In the genomic region with DNA sequence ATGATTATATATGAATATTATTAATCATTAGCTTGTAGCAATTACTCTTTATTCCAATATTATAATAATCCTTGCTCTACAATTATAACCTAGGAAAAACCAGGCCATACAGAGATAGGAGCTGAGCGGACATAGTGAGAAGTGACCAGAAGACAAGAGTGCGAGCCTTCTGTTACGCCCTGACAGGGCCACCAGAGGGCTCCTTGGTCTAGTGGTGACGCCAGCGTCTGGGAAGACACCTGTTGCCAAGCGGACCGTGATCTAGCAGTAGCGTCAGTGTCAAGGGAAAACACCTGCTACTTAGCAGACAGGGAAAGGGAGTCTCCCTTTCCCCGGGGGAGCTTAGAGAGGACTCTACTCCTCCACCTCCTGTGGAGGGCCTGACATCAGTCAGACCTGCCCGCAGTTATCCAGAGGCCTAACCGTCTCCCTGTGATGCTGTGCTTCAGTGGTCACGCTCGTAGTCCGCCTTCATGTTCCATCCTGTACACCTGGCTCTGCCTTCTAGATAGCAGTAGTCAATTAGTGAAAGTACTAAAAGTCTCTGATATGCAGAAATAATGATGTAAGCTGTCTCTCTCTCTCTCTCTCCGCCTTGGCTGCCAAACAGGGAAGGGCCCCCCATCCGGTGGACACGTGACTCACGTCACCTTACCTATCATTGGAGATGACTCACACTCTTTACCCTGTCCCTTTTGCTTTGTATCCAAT, we compare ENCODE assay signal across 7 cellular contexts. TPM values are rescaled to one million over a fixed set of nuclear protein-coding genes. Genes with fewer than 3 reads are reported as not detected.
DNase-seq lines count a peak whose midpoint lies in the region; ATAC-seq and TF ChIP-seq lines count a peak whose summit lies in the region.
"Not testable (repeated sequence)": the region's sequence is repeated elsewhere in the genome, so short reads cannot be mapped to it uniquely, and the experiment has no call there.
"Had no signal": no experiment of that assay in that cellular context is flagged by ENCODE, and none has a peak within 500 bp of the region (broad histone marks: within the 10 kb centered on the region; RNA-seq: fewer than 3 reads in every experiment).

No MANE protein-coding gene starts in this region.

- TF ChIP-seq CTCF in RWPE1 (conservative IDR thresholded peaks at IDR 0.05; ENCODE audit: low read depth), result peak; percentile 54; the same call in 1 of the 2 replicates
- peak in 1 of 4 experiments; percentile 20 for TF ChIP-seq CTCF in sigmoid colon (IDR thresholded peaks at IDR 0.05)

- WGBS in sigmoid colon, 2 donors, result 27 to 42% methylated on average over 18 of the region's 18 CpGs

- H3K4me1 Mint-ChIP-seq in CD4-positive, CD25-positive, alpha-beta regulatory T cell, result peaks cover 6 to 21% (median 9%) of the 10 kb centered on the region in 4 donors
- H3K4me1 Mint-ChIP-seq in activated naive CD4-positive, alpha-beta T cell treated with anti-CD3 and anti-CD28 coated beads for 36 hours (ENCODE audit: low read depth), result peaks cover 18% of the 10 kb centered on the region

- peak; percentile 55 to 59 for ATAC-seq in CD4-positive, CD25-positive, alpha-beta regulatory T cell (ENCODE audit: low read depth in 2 of 2)
- ATAC-seq in Right ventricle myocardium superior (ENCODE audit: poor library complexity), result not testable (repeated sequence)

- H3K36me3 Mint-ChIP-seq in CD4-positive, CD25-positive, alpha-beta regulatory T cell; activated naive CD4-positive, alpha-beta T cell treated with anti-CD3 and anti-CD28 coated beads for 36 hours (ENCODE audit: low read depth): not testable (repeated sequence)

- not testable (repeated sequence) for H3K27me3 ChIP-seq in CD4-positive, CD25-positive, alpha-beta regulatory T cell (ENCODE audit: control insufficient read depth, insufficient read depth, low read length)
- H3K27me3 ChIP-seq in sigmoid colon, result peaks cover 11 to 54% (median 36%) of the 10 kb centered on the region in 3 donors

- H3K27ac ChIP-seq in CD4-positive, CD25-positive, alpha-beta regulatory T cell (ENCODE audit: insufficient read depth, low read length, poor library complexity, severe bottlenecking), result peak overlapping the region; percentile 69
- not testable (repeated sequence) for H3K27ac ChIP-seq in RWPE1, sigmoid colon

- TF ChIP-seq POLR2A in sigmoid colon (IDR thresholded peaks at IDR 0.05), result not testable (repeated sequence)

- intact Hi-C loops in activated naive CD4-positive, alpha-beta T cell treated with anti-CD3 and anti-CD28 coated beads for 36 hours (cut with micrococcal nuclease), result loop anchor here (1.0 to 5.0 kb wide), 3 partner anchors 16 to 64 kb away; no protein-coding TSS in a partner anchor
- intact Hi-C loops in Right ventricle myocardium superior (cut with DNase I); sigmoid colon (cut with DNase I): not testable (repeated sequence)

- peaks cover 11% of the 10 kb centered on the region for H3K4me1 ChIP-seq in CD4-positive, CD25-positive, alpha-beta regulatory T cell (ENCODE audit: control insufficient read depth, insufficient read depth, low read length, poor library complexity, severe bottlenecking)
- not testable (repeated sequence) for H3K4me1 ChIP-seq in sigmoid colon

- H3K36me3 ChIP-seq in CD4-positive, CD25-positive, alpha-beta regulatory T cell (ENCODE audit: control insufficient read depth, insufficient read depth, low read length); sigmoid colon: not testable (repeated sequence)

- DNase-seq in CD4-positive, CD25-positive, alpha-beta regulatory T cell, result peak; percentile 47 to 69 (median 54)
- DNase-seq in M059J (ENCODE audit: low read depth) (peak; percentile 59), Right ventricle myocardium superior (peak; percentile 71), sigmoid colon (peak; percentile 77)
- DNase-seq in RWPE1 (ENCODE audit: low spot score), result not testable (repeated sequence)
- peak; percentile 92 for DNase-seq in activated naive CD4-positive, alpha-beta T cell treated with anti-CD3 and anti-CD28 coated beads for 36 hours

- TF ChIP-seq EP300 in sigmoid colon (IDR thresholded peaks at IDR 0.05), result not testable (repeated sequence)

- H3K4me3 Mint-ChIP-seq in CD4-positive, CD25-positive, alpha-beta regulatory T cell, result peak overlapping the region; percentile 73 to 96 (median 80)
- peak overlapping the region; percentile 42 for H3K4me3 Mint-ChIP-seq in activated naive CD4-positive, alpha-beta T cell treated with anti-CD3 and anti-CD28 coated beads for 36 hours

- peaks cover 12% of the 10 kb centered on the region for H3K27me3 Mint-ChIP-seq in CD4-positive, CD25-positive, alpha-beta regulatory T cell
- H3K27me3 Mint-ChIP-seq in activated naive CD4-positive, alpha-beta T cell treated with anti-CD3 and anti-CD28 coated beads for 36 hours (ENCODE audit: low read depth), result peaks cover 15% of the 10 kb centered on the region

- peak overlapping the region in 2 of 3 donors; percentile 67 to 68 for H3K27ac Mint-ChIP-seq in CD4-positive, CD25-positive, alpha-beta regulatory T cell
- H3K27ac Mint-ChIP-seq in activated naive CD4-positive, alpha-beta T cell treated with anti-CD3 and anti-CD28 coated beads for 36 hours, result peak overlapping the region; percentile 91

- not testable (repeated sequence) for H3K9me3 ChIP-seq in CD4-positive, CD25-positive, alpha-beta regulatory T cell (ENCODE audit: control insufficient read depth in 2 of 2, low read length in 2 of 2); sigmoid colon

- peak overlapping the region; percentile 15 for H3K4me3 ChIP-seq in CD4-positive, CD25-positive, alpha-beta regulatory T cell (ENCODE audit: low read depth, low read length)
- not testable (repeated sequence) for H3K4me3 ChIP-seq in sigmoid colon

- CTCF ChIA-PET in RWPE1 (lab: Yijun Ruan, JAX), result interaction anchor here (0.7 to 3.1 kb wide), 5 partner anchors 13 to 110 kb away, joined by 3 to 11 read pairs (median 4); no protein-coding TSS in a partner anchor
- CTCF ChIA-PET in activated naive CD4-positive, alpha-beta T cell treated with anti-CD3 and anti-CD28 coated beads for 36 hours (lab: Charles Lee), result interaction anchor here (0.9 to 2.7 kb wide), 11 partner anchors 8 to 263 kb away, joined by 3 to 18 read pairs (median 3); a partner anchor contains a TSS

- H3K9me3 Mint-ChIP-seq in CD4-positive, CD25-positive, alpha-beta regulatory T cell; activated naive CD4-positive, alpha-beta T cell treated with anti-CD3 and anti-CD28 coated beads for 36 hours: not testable (repeated sequence)

- POLR2A ChIA-PET in RWPE1 (lab: Yijun Ruan, JAX; ENCODE audit: low non-redundant PET), result not testable (repeated sequence)

RNA-seq across cellular contexts. Expression of a gene that starts 2.2 kb away (rescaled TPM):
- not detected for total RNA-seq in CD4-positive, CD25-positive, alpha-beta regulatory T cell
- polyA plus RNA-seq in CD4-positive, CD25-positive, alpha-beta regulatory T cell, result not detected
- not detected in 2 replicates for total RNA-seq in M059J (2014; rRNA removed; shearing (Covaris generic))
- not detected for total RNA-seq in activated naive CD4-positive, alpha-beta T cell treated with anti-CD3 and anti-CD28 coated beads for 36 hours
- total RNA-seq in Right ventricle myocardium superior (not detected), sigmoid colon (not detected)
- 1 to 10 TPM in 2 of 3 donors, under 1 TPM in 1; 0.70 to 9.0 (median 6.6) TPM for polyA plus RNA-seq in sigmoid colon
- total RNA-seq: esophagus mucosa had no signal

RNA-seq across cellular contexts. Expression of a gene that starts 8.5 kb away (rescaled TPM):
- not detected for total RNA-seq in CD4-positive, CD25-positive, alpha-beta regulatory T cell
- polyA plus RNA-seq in CD4-positive, CD25-positive, alpha-beta regulatory T cell, result not detected
- not detected in 2 replicates for total RNA-seq in M059J (2014; rRNA removed; shearing (Covaris generic))
- not detected for total RNA-seq in activated naive CD4-positive, alpha-beta T cell treated with anti-CD3 and anti-CD28 coated beads for 36 hours
- total RNA-seq in Right ventricle myocardium superior, result not detected
- total RNA-seq in sigmoid colon, result not detected
- under 1 TPM in 1 of 3 donors, not detected in 2; 0.04 TPM for polyA plus RNA-seq in sigmoid colon
- total RNA-seq: esophagus mucosa had no signal

RNA-seq across cellular contexts. Expression of a gene that starts 18.2 kb away (rescaled TPM):
- total RNA-seq in CD4-positive, CD25-positive, alpha-beta regulatory T cell, result not detected
- not detected for polyA plus RNA-seq in CD4-positive, CD25-positive, alpha-beta regulatory T cell
- not detected in 2 replicates for total RNA-seq in M059J (2014; rRNA removed; shearing (Covaris generic))
- not detected for total RNA-seq in activated naive CD4-positive, alpha-beta T cell treated with anti-CD3 and anti-CD28 coated beads for 36 hours
- 13.0 TPM for total RNA-seq in Right ventricle myocardium superior
- total RNA-seq in sigmoid colon, result 10 to 100 TPM in 1 of 4 donors, 1 to 10 TPM in 3; 1.2 to 19.1 (median 8.1) TPM
- polyA plus RNA-seq in sigmoid colon, result 1 to 10 TPM; 2.3 to 5.9 (median 4.2) TPM

RNA-seq across cellular contexts. Expression of a gene that starts 23.8 kb away (rescaled TPM):
- 0.30 TPM for total RNA-seq in CD4-positive, CD25-positive, alpha-beta regulatory T cell
- polyA plus RNA-seq in CD4-positive, CD25-positive, alpha-beta regulatory T cell, result 1 to 10 TPM; 1.6 to 3.9 (median 3.0) TPM
- not detected in 2 replicates for total RNA-seq in M059J (2014; rRNA removed; shearing (Covaris generic))
- total RNA-seq in activated naive CD4-positive, alpha-beta T cell treated with anti-CD3 and anti-CD28 coated beads for 36 hours, result 1 to 10 TPM in 1 of 2 experiments, under 1 TPM in 1; 0.83 to 1.0 TPM
- total RNA-seq in Right ventricle myocardium superior (7.7 TPM), sigmoid colon (1 to 10 TPM; 1.5 to 6.4 (median 2.1) TPM)
- polyA plus RNA-seq in sigmoid colon, result 1 to 10 TPM; 1.2 to 9.2 (median 1.8) TPM

RNA-seq across cellular contexts. Expression of a gene that starts 24.6 kb away (rescaled TPM):
- total RNA-seq in CD4-positive, CD25-positive, alpha-beta regulatory T cell, result 20.7 TPM
- 10 to 100 TPM; 28.2 to 39.3 (median 35.5) TPM for polyA plus RNA-seq in CD4-positive, CD25-positive, alpha-beta regulatory T cell
- total RNA-seq in M059J (2014; rRNA removed; shearing (Covaris generic)), result 63.0 and 84.8 TPM in 2 replicates
- 10 to 100 TPM; 38.1 to 39.6 TPM for total RNA-seq in activated naive CD4-positive, alpha-beta T cell treated with anti-CD3 and anti-CD28 coated beads for 36 hours
- 70.9 TPM for total RNA-seq in Right ventricle myocardium superior
- 10 to 100 TPM; 37.5 to 84.7 (median 63.2) TPM for total RNA-seq in sigmoid colon
- polyA plus RNA-seq in sigmoid colon, result 100 to 1,000 TPM; 345 to 629 (median 415) TPM
